Comparison of ENCODE assay signal across 1 cellular context in the genomic region with DNA sequence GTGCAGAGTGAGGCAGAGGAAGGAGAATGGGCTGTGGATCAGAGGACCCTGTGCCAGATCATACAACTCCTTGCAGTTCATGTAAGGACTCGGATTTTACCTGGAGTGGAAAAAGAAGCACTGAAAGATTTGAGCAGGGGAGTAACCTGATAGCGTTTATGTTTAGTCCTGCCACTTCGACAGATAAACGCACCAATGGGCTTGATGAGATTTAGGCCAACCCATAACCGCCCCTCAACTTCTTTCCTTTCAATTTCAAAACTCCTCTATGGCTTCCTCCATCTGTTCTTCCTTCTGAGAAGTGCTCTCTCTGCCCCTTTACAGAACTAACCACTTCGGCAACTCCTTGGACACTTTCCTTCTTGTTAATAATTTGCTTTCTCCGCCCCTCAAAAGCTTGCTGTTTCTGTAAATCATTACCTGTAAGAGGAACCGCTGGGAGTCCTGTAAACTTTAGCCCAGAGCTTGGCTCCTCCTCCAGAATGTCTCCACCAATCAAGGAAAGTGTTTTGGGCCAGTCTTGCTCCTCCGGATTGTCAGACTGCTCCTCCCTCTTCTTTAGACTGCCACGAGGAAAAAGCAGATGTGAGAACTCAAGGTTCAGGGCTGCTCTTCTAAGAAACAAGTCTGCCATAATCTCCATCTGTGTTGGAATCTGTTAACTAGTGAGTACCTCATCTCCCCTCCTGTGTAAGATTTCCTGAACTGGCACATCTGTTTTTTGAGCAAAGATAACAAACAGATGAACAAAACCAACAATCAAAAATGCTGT.
TF ChIP-seq lines count a peak whose summit lies in the region.

A gene with protein sequence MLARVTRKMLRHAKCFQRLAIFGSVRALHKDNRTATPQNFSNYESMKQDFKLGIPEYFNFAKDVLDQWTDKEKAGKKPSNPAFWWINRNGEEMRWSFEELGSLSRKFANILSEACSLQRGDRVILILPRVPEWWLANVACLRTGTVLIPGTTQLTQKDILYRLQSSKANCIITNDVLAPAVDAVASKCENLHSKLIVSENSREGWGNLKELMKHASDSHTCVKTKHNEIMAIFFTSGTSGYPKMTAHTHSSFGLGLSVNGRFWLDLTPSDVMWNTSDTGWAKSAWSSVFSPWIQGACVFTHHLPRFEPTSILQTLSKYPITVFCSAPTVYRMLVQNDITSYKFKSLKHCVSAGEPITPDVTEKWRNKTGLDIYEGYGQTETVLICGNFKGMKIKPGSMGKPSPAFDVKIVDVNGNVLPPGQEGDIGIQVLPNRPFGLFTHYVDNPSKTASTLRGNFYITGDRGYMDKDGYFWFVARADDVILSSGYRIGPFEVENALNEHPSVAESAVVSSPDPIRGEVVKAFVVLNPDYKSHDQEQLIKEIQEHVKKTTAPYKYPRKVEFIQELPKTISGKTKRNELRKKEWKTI (plus strand): TSS at position 554 of the 772 bp plus-strand sequence. CDS start 6,021 bp downstream, outside the sequence.

TF ChIP-seq in K562, 482 proteins besides CTCF, POLR2A, EP300 and RAD21 (continued from another document and continues in another):
- TF ChIP-seq, protein P1, sequence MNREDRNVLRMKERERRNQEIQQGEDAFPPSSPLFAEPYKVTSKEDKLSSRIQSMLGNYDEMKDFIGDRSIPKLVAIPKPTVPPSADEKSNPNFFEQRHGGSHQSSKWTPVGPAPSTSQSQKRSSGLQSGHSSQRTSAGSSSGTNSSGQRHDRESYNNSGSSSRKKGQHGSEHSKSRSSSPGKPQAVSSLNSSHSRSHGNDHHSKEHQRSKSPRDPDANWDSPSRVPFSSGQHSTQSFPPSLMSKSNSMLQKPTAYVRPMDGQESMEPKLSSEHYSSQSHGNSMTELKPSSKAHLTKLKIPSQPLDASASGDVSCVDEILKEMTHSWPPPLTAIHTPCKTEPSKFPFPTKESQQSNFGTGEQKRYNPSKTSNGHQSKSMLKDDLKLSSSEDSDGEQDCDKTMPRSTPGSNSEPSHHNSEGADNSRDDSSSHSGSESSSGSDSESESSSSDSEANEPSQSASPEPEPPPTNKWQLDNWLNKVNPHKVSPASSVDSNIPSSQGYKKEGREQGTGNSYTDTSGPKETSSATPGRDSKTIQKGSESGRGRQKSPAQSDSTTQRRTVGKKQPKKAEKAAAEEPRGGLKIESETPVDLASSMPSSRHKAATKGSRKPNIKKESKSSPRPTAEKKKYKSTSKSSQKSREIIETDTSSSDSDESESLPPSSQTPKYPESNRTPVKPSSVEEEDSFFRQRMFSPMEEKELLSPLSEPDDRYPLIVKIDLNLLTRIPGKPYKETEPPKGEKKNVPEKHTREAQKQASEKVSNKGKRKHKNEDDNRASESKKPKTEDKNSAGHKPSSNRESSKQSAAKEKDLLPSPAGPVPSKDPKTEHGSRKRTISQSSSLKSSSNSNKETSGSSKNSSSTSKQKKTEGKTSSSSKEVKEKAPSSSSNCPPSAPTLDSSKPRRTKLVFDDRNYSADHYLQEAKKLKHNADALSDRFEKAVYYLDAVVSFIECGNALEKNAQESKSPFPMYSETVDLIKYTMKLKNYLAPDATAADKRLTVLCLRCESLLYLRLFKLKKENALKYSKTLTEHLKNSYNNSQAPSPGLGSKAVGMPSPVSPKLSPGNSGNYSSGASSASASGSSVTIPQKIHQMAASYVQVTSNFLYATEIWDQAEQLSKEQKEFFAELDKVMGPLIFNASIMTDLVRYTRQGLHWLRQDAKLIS (CRISPR knock-in tag; IDR thresholded peaks at IDR 0.05) = no peak; the same call in 1 of the 2 replicates
- peak; percentile 40; the same call in 1 of the 2 replicates for TF ChIP-seq CXXC5 (CRISPR knock-in tag; IDR thresholded peaks at IDR 0.05)
- TF ChIP-seq, protein P2, sequence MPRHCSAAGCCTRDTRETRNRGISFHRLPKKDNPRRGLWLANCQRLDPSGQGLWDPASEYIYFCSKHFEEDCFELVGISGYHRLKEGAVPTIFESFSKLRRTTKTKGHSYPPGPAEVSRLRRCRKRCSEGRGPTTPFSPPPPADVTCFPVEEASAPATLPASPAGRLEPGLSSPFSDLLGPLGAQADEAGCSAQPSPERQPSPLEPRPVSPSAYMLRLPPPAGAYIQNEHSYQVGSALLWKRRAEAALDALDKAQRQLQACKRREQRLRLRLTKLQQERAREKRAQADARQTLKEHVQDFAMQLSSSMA (CRISPR knock-in tag; IDR thresholded peaks at IDR 0.05) = no peak
- TF ChIP-seq TEAD4 (IDR thresholded peaks at IDR 0.05; ENCODE audit: low read length) = peak; percentile 56; the same call in 1 of the 2 replicates
- TF ChIP-seq TEAD4 (CRISPR knock-in tag; IDR thresholded peaks at IDR 0.05; ENCODE audit: borderline replicate concordance) = no peak
- TF ChIP-seq ATF1 (CRISPR knock-in tag; IDR thresholded peaks at IDR 0.05) = no peak
- TF ChIP-seq ATF1 (tag; IDR thresholded peaks at IDR 0.05) = 0 out of 2 replicates have a peak, but pooled peaks have one; percentile 23
- TF ChIP-seq POLR2G (IDR thresholded peaks at IDR 0.05; ENCODE audit: low read depth, low read length) = no peak
- TF ChIP-seq FIP1L1 (IDR thresholded peaks at IDR 0.05; ENCODE audit: low read depth, low read length, poor library complexity, severe bottlenecking) = no peak
- TF ChIP-seq FOXJ2 (tag; IDR thresholded peaks at IDR 0.05) = no peak
- TF ChIP-seq ZBED1 (IDR thresholded peaks at IDR 0.05) = no peak
- TF ChIP-seq CCNT2 (IDR thresholded peaks at IDR 0.05; ENCODE audit: borderline replicate concordance, extremely low read depth, insufficient read length, low read depth, low read length) = peak; percentile 31
- TF ChIP-seq TEAD1 (CRISPR knock-in tag; IDR thresholded peaks at IDR 0.05) = peak; percentile 35 to 49; a peak in 2 of 4 replicates
- TF ChIP-seq, protein P3, sequence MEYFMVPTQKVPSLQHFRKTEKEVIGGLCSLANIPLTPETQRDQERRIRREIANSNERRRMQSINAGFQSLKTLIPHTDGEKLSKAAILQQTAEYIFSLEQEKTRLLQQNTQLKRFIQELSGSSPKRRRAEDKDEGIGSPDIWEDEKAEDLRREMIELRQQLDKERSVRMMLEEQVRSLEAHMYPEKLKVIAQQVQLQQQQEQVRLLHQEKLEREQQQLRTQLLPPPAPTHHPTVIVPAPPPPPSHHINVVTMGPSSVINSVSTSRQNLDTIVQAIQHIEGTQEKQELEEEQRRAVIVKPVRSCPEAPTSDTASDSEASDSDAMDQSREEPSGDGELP (CRISPR knock-in tag; IDR thresholded peaks at IDR 0.05; ENCODE audit: borderline replicate concordance) = no peak; the same call in 1 of the 2 replicates
- peak; percentile 56 for TF ChIP-seq SUPT5H (IDR thresholded peaks at IDR 0.05)
- no peak for TF ChIP-seq PYGO2 (tag; IDR thresholded peaks at IDR 0.05)
- no peak for TF ChIP-seq TRIM28 (IDR thresholded peaks at IDR 0.05)
- no peak for TF ChIP-seq BRD4 (IDR thresholded peaks at IDR 0.05)
- peak; percentile 65 for TF ChIP-seq MEIS2 (IDR thresholded peaks at IDR 0.05; ENCODE audit: partially characterized antibody)
- TF ChIP-seq ZNF124 (CRISPR knock-in tag; IDR thresholded peaks at IDR 0.05) = no peak
- TF ChIP-seq, protein P4, sequence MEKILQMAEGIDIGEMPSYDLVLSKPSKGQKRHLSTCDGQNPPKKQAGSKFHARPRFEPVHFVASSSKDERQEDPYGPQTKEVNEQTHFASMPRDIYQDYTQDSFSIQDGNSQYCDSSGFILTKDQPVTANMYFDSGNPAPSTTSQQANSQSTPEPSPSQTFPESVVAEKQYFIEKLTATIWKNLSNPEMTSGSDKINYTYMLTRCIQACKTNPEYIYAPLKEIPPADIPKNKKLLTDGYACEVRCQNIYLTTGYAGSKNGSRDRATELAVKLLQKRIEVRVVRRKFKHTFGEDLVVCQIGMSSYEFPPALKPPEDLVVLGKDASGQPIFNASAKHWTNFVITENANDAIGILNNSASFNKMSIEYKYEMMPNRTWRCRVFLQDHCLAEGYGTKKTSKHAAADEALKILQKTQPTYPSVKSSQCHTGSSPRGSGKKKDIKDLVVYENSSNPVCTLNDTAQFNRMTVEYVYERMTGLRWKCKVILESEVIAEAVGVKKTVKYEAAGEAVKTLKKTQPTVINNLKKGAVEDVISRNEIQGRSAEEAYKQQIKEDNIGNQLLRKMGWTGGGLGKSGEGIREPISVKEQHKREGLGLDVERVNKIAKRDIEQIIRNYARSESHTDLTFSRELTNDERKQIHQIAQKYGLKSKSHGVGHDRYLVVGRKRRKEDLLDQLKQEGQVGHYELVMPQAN (IDR thresholded peaks at IDR 0.05; ENCODE audit: borderline replicate concordance) = peak; percentile 76; the same call in 1 of the 2 replicates
- TF ChIP-seq EZH2 (IDR thresholded peaks at IDR 0.05; ENCODE audit: borderline replicate concordance, low read depth, low read length) = no peak
- TF ChIP-seq ZNF263 (CRISPR knock-in tag; IDR thresholded peaks at IDR 0.05; ENCODE audit: borderline replicate concordance) = peak; percentile 89
- no peak for TF ChIP-seq PHF21A (IDR thresholded peaks at IDR 0.05; ENCODE audit: borderline replicate concordance, low read depth)
- TF ChIP-seq ARID1B (IDR thresholded peaks at IDR 0.05) = no peak
- TF ChIP-seq HNRNPH1 (optimal IDR thresholded peaks at IDR 0.05; ENCODE audit: low read depth, low read length) = no peak
- no peak for TF ChIP-seq ESRRA (IDR thresholded peaks at IDR 0.05; ENCODE audit: borderline replicate concordance, low read depth)
- no peak for TF ChIP-seq SMARCE1 (IDR thresholded peaks at IDR 0.05)
- no peak for TF ChIP-seq ZFP30 (CRISPR knock-in tag; IDR thresholded peaks at IDR 0.05; ENCODE audit: borderline replicate concordance)
- no peak for TF ChIP-seq SAFB (IDR thresholded peaks at IDR 0.05; ENCODE audit: borderline replicate concordance, low read depth, low read length)
- TF ChIP-seq, protein P5, sequence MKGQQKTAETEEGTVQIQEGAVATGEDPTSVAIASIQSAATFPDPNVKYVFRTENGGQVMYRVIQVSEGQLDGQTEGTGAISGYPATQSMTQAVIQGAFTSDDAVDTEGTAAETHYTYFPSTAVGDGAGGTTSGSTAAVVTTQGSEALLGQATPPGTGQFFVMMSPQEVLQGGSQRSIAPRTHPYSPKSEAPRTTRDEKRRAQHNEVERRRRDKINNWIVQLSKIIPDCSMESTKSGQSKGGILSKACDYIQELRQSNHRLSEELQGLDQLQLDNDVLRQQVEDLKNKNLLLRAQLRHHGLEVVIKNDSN (CRISPR knock-in tag; IDR thresholded peaks at IDR 0.05) = no peak
- no peak for TF ChIP-seq SRF (CRISPR knock-in tag; IDR thresholded peaks at IDR 0.05)
- TF ChIP-seq ZFP36 (IDR thresholded peaks at IDR 0.05; ENCODE audit: low read depth, low read length, partially characterized antibody) = no peak
- TF ChIP-seq, protein P6, sequence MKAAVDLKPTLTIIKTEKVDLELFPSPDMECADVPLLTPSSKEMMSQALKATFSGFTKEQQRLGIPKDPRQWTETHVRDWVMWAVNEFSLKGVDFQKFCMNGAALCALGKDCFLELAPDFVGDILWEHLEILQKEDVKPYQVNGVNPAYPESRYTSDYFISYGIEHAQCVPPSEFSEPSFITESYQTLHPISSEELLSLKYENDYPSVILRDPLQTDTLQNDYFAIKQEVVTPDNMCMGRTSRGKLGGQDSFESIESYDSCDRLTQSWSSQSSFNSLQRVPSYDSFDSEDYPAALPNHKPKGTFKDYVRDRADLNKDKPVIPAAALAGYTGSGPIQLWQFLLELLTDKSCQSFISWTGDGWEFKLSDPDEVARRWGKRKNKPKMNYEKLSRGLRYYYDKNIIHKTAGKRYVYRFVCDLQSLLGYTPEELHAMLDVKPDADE (conservative IDR thresholded peaks at IDR 0.05; ENCODE audit: control insufficient read depth, low read depth, low read length) = no peak
- TF ChIP-seq, protein P7, sequence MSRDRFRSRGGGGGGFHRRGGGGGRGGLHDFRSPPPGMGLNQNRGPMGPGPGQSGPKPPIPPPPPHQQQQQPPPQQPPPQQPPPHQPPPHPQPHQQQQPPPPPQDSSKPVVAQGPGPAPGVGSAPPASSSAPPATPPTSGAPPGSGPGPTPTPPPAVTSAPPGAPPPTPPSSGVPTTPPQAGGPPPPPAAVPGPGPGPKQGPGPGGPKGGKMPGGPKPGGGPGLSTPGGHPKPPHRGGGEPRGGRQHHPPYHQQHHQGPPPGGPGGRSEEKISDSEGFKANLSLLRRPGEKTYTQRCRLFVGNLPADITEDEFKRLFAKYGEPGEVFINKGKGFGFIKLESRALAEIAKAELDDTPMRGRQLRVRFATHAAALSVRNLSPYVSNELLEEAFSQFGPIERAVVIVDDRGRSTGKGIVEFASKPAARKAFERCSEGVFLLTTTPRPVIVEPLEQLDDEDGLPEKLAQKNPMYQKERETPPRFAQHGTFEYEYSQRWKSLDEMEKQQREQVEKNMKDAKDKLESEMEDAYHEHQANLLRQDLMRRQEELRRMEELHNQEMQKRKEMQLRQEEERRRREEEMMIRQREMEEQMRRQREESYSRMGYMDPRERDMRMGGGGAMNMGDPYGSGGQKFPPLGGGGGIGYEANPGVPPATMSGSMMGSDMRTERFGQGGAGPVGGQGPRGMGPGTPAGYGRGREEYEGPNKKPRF (IDR thresholded peaks at IDR 0.05; ENCODE audit: low read depth, low read length) = no peak
- no peak for TF ChIP-seq MAFF (IDR thresholded peaks at IDR 0.05; ENCODE audit: low read length)
- TF ChIP-seq, protein P8, sequence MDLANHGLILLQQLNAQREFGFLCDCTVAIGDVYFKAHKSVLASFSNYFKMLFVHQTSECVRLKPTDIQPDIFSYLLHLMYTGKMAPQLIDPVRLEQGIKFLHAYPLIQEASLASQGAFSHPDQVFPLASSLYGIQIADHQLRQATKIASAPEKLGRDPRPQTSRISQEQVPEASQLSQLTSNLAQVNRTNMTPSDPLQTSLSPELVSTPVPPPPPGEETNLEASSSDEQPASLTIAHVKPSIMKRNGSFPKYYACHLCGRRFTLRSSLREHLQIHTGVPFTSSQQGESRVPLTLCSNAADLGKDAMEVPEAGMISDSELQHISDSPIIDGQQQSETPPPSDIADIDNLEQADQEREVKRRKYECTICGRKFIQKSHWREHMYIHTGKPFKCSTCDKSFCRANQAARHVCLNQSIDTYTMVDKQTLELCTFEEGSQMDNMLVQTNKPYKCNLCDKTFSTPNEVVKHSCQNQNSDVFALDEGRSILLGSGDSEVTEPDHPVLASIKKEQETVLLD (IDR thresholded peaks at IDR 0.05) = no peak; the same call in 1 of the 2 replicates
- no peak for TF ChIP-seq NCOA2 (IDR thresholded peaks at IDR 0.05; ENCODE audit: partially characterized antibody in 2 of 2)
- TF ChIP-seq THRAP3 (IDR thresholded peaks at IDR 0.05; ENCODE audit: borderline replicate concordance) = no peak
- no peak for TF ChIP-seq NFIX (CRISPR knock-in tag; IDR thresholded peaks at IDR 0.05; ENCODE audit: low read depth)
- TF ChIP-seq, protein P9, sequence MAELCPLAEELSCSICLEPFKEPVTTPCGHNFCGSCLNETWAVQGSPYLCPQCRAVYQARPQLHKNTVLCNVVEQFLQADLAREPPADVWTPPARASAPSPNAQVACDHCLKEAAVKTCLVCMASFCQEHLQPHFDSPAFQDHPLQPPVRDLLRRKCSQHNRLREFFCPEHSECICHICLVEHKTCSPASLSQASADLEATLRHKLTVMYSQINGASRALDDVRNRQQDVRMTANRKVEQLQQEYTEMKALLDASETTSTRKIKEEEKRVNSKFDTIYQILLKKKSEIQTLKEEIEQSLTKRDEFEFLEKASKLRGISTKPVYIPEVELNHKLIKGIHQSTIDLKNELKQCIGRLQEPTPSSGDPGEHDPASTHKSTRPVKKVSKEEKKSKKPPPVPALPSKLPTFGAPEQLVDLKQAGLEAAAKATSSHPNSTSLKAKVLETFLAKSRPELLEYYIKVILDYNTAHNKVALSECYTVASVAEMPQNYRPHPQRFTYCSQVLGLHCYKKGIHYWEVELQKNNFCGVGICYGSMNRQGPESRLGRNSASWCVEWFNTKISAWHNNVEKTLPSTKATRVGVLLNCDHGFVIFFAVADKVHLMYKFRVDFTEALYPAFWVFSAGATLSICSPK (IDR thresholded peaks at IDR 0.05; ENCODE audit: borderline replicate concordance) = no peak
- no peak for TF ChIP-seq ELF2 (CRISPR knock-in tag; IDR thresholded peaks at IDR 0.05)
- TF ChIP-seq, protein P10, sequence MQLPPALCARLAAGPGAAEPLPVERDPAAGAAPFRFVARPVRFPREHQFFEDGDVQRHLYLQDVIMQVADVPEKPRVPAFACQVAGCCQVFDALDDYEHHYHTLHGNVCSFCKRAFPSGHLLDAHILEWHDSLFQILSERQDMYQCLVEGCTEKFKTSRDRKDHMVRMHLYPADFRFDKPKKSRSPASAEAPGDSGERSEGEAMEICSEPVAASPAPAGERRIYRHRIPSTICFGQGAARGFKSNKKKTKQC (CRISPR knock-in tag; IDR thresholded peaks at IDR 0.05) = no peak
